Comparison of ENCODE assay signal across 18 cellular contexts in the genomic region with DNA sequence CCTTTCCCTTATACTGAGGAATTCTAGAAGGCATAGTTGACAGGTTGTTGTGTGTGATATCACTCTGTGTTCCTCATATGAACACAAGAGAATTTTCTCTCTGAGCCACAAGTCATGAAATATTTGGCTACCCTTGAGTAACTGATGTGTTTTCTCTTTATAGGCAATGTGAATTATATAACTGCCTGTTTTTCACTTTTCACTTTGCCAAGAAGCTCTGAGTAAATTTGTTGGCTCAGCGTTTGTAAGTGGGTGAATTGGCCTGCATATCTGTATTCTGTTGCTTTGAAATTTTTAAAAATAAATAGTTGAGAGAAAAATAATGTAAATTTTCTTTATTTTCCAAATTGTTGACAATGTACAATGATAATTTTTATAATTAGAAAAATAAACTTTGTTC. TPM values are rescaled to one million over a fixed set of nuclear protein-coding genes. Genes with fewer than 3 reads are reported as not detected.
DNase-seq lines count a peak whose midpoint lies in the region; ATAC-seq and TF ChIP-seq lines count a peak whose summit lies in the region.
"Had no signal": no experiment of that assay in that cellular context is flagged by ENCODE, and none has a peak within 500 bp of the region (broad histone marks: within the 10 kb centered on the region; RNA-seq: fewer than 3 reads in every experiment).

No MANE protein-coding gene starts in this region.

- H3K9me3 ChIP-seq in left ventricle myocardium inferior (replicated peaks) (no peaks in the 10 kb centered on the region), heart left ventricle (no peaks in the 10 kb centered on the region)
- H3K9me3 ChIP-seq: BLaER1, SJCRH30 had no signal

- DNase-seq in left ventricle myocardium inferior = no peak
- DNase-seq in heart left ventricle = no peak
- peak; percentile 20 for DNase-seq in cerebellar cortex (ENCODE audit: low spot score)
- DNase-seq in medulla oblongata (ENCODE audit: extremely low spot score) = peak; percentile 18
- DNase-seq in DMS79 treated with DMSO at 0.1 percent for 48 hours (lab: John Stamatoyannopoulos, UW) = no peak
- no peak for DNase-seq in NCI-H2107 (lab: John Stamatoyannopoulos, UW)
- DNase-seq: CD4-positive, alpha-beta memory T cell; DMS53; H7; HFFc6; KG1; NCI-H1417 treated with DMSO at 0.1 percent for 48 hours; NCI-H187 treated with DMSO at 0.1 percent for 48 hours; NCI-H226; NCI-H524 treated with DMSO at 0.1 percent for 48 hours; SJCRH30 had no signal

- TF ChIP-seq CTCF in left ventricle myocardium inferior (IDR thresholded peaks at IDR 0.05; ENCODE audit: borderline replicate concordance) (no peak), heart left ventricle (IDR thresholded peaks at IDR 0.05) (no peak)

- intact Hi-C loops in left ventricle myocardium inferior (cut with micrococcal nuclease) = no loop called here
- intact Hi-C loops in heart left ventricle (cut with DNase I) = no loop called here

- H3K27me3 ChIP-seq in left ventricle myocardium inferior (ENCODE audit: low read depth) = no peaks in the 10 kb centered on the region
- no peaks in the 10 kb centered on the region for H3K27me3 ChIP-seq in heart left ventricle
- H3K27me3 ChIP-seq: BLaER1, SJCRH30 had no signal

- ATAC-seq in heart left ventricle (no peak), HG02981 (IDR thresholded peaks at IDR 0.05; ENCODE audit: unreplicated experiment) (no peak)

- H3K36me3 ChIP-seq in left ventricle myocardium inferior = no peaks in the 10 kb centered on the region
- no peaks in the 10 kb centered on the region for H3K36me3 ChIP-seq in heart left ventricle
- H3K36me3 ChIP-seq: BLaER1, SJCRH30 had no signal

- no peak for TF ChIP-seq POLR2A in heart left ventricle (IDR thresholded peaks at IDR 0.05)

- H3K4me1 ChIP-seq in left ventricle myocardium inferior (peaks cover 37% of the 10 kb centered on the region), heart left ventricle (peaks cover 0 to 37% (median 12%) of the 10 kb centered on the region in 12 donors)

- H3K4me3 ChIP-seq in left ventricle myocardium inferior (no peak overlapping the region), heart left ventricle (no peak overlapping the region)
- H3K4me3 ChIP-seq: BLaER1, SJCRH30 had no signal

- H3K27ac ChIP-seq in left ventricle myocardium inferior (replicated peaks) = peak overlapping the region; percentile 0
- no peak overlapping the region for H3K27ac ChIP-seq in heart left ventricle
- H3K27ac ChIP-seq: BLaER1, SJCRH30 had no signal

- 43 to 56% (median 54%) methylated on average over 1 of the region's 1 CpG for WGBS in heart left ventricle, 4 donors

RNA-seq across cellular contexts. Expression of a gene that starts 5.2 kb away (rescaled TPM):
- total RNA-seq in left ventricle myocardium inferior (16.5 TPM), heart left ventricle (10 to 100 TPM; 13.4 to 23.3 (median 20.0) TPM)
- polyA plus RNA-seq in heart left ventricle = 10 to 100 TPM in 1 of 2 donors, 1 to 10 TPM in 1; 6.3 to 13.4 TPM

RNA-seq across cellular contexts. Expression of a gene that starts 58.0 kb away (rescaled TPM):
- 84.6 TPM for total RNA-seq in left ventricle myocardium inferior
- 100 to 1,000 TPM in 2 of 9 donors, 10 to 100 TPM in 7; 77.8 to 123 (median 86.9) TPM for total RNA-seq in heart left ventricle
- 10 to 100 TPM; 73.6 to 75.8 TPM for polyA plus RNA-seq in heart left ventricle

Comparison
In these comparisons a context has a peak if more than half of its experiments do, and no peak if none do; other contexts are left out.
1. DNase-seq: peak in cerebellar cortex (single experiment) and medulla oblongata (single experiment); none in left ventricle myocardium inferior (single experiment), heart left ventricle (0 of 5), DMS79 treated with DMSO at 0.1 percent for 48 hours (single experiment) and NCI-H2107 (single experiment).